In genomic region chr17:41275648-41276190, GRCh38 we compare ENCODE assay signal across 15 cellular contexts. TPM values are rescaled to one million over a fixed set of nuclear protein-coding genes. Genes with fewer than 3 reads are reported as not detected.
"Had no signal": no experiment of that assay in that cellular context is flagged by ENCODE, and none has a peak within 500 bp of the region (broad histone marks: within the 10 kb centered on the region; RNA-seq: fewer than 3 reads in every experiment).

Gene KRTAP9-7, plus strand, starts transcription at chr17:41275698. Its CDS starts 0 bp downstream, at chr17:41275698.

RNA-seq across cellular contexts. Expression of gene KRTAP9-7, which starts in this region (rescaled TPM):
- total RNA-seq: activated CD4-positive, alpha-beta memory T cell treated with anti-CD3 and anti-CD28 coated beads, Interleukin-2, amount 10 ng/mL, durations not matched to agents 7 days and 5 days; activated CD4-positive, alpha-beta T cell treated with anti-CD3 and anti-CD28 coated beads for 36 hours; activated CD8-positive, alpha-beta memory T cell treated with anti-CD3 and anti-CD28 coated beads, Interleukin-2, amount 10 ng/mL, durations not matched to agents 7 days and 5 days; activated CD8-positive, alpha-beta T cell treated with anti-CD3 and anti-CD28 coated beads, Interleukin-2, amount 10 ng/mL, durations not matched to agents 7 days and 5 days; activated naive CD8-positive, alpha-beta T cell treated with anti-CD3 and anti-CD28 coated beads, Interleukin-2, amount 10 ng/mL, durations not matched to agents 7 days and 5 days; activated T-helper 2 cell treated with anti-CD3 and anti-CD28 coated beads, Interferon-gamma antibody, Interleukin-2, Interleukin-4, amounts not matched to agents 10 μg/mL and 5 μg/mL and 100 μg/mL, durations not matched to agents 14 hours and 24 hours and 36 hours; ascending aorta; bronchial epithelial cell; cardiac muscle cell; T-cell; T-helper 1 cell treated with Interleukin-12 subunit alpha and Interleukin-12 subunit beta and Interleukin-4 antibody, amounts not matched to agents 30 ng/mL and 1 ng/mL, for 36 hours; T-helper 17 cell; T-helper 2 cell treated with Interferon-gamma antibody and Interleukin-4, amounts not matched to agents 100 ng/mL and 5 ng/mL, for 36 hours; WTC11 had no signal
- polyA plus RNA-seq: adipose tissue, cardiac muscle cell had no signal
